In the genomic region with DNA sequence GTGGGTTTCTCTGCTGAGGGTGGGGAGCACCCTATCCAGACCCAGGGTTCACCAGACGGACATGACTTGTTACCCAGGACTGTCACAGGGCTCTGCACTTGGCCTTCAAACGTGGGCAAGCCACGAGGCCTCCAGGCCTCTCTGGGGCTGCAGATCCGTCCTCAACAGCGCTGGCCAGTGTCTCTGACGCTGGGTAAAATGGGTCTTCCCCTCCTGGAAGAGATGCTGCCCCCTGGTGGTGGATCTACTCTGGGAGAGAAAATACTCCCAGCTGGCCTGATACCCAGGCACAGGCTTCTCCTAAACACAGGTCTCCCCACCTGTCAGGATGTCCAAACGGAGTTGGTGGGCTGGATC, we compare ENCODE assay signal across 1 cellular context.
TF ChIP-seq lines count a peak whose summit lies in the region.

No MANE protein-coding gene starts in this region.

TF ChIP-seq in HepG2, 621 proteins besides CTCF, POLR2A, EP300 and RAD21 (continued from another document and continues in another):
- TF ChIP-seq, protein P1, sequence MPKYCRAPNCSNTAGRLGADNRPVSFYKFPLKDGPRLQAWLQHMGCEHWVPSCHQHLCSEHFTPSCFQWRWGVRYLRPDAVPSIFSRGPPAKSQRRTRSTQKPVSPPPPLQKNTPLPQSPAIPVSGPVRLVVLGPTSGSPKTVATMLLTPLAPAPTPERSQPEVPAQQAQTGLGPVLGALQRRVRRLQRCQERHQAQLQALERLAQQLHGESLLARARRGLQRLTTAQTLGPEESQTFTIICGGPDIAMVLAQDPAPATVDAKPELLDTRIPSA (CRISPR knock-in tag; IDR thresholded peaks at IDR 0.05; ENCODE audit: borderline replicate concordance): no peak
- TF ChIP-seq ATF7 (IDR thresholded peaks at IDR 0.05) (no peak), ATF7 (CRISPR knock-in tag; IDR thresholded peaks at IDR 0.05) (no peak), KMT2B (CRISPR knock-in tag; IDR thresholded peaks at IDR 0.05) (no peak), HOXA9 (CRISPR knock-in tag; IDR thresholded peaks at IDR 0.05; ENCODE audit: borderline replicate concordance) (no peak), GABPB1 (CRISPR knock-in tag; IDR thresholded peaks at IDR 0.05) (peak; percentile 38), ZIK1 (CRISPR knock-in tag; IDR thresholded peaks at IDR 0.05; ENCODE audit: borderline replicate concordance, low read depth) (no peak), MTA3 (CRISPR knock-in tag; IDR thresholded peaks at IDR 0.05) (no peak), STAG1 (CRISPR knock-in tag; IDR thresholded peaks at IDR 0.05) (peak; percentile 72), MTA1 (CRISPR knock-in tag; IDR thresholded peaks at IDR 0.05; ENCODE audit: borderline replicate concordance) (no peak), ZNF629 (CRISPR knock-in tag; conservative IDR thresholded peaks at IDR 0.05) (0 out of 2 replicates have a peak, but pooled peaks have one; percentile 32), ZNF768 (CRISPR knock-in tag; IDR thresholded peaks at IDR 0.05) (peak; percentile 81), KDM6A (CRISPR knock-in tag; IDR thresholded peaks at IDR 0.05; ENCODE audit: low read depth) (no peak), SP4 (CRISPR knock-in tag; IDR thresholded peaks at IDR 0.05) (no peak), CCDC6 (CRISPR knock-in tag; IDR thresholded peaks at IDR 0.05) (peak; percentile 43; the same call in 1 of the 2 replicates), ZNF260 (CRISPR knock-in tag; IDR thresholded peaks at IDR 0.05; ENCODE audit: borderline replicate concordance, low read depth) (no peak), CBX2 (IDR thresholded peaks at IDR 0.05; ENCODE audit: low read depth, low read length) (no peak), CBX2 (CRISPR knock-in tag; IDR thresholded peaks at IDR 0.05; ENCODE audit: low read depth) (no peak), TAF1 (CRISPR knock-in tag; IDR thresholded peaks at IDR 0.05) (no peak), NFYB (CRISPR knock-in tag; IDR thresholded peaks at IDR 0.05) (no peak), ZNF605 (CRISPR knock-in tag; IDR thresholded peaks at IDR 0.05) (no peak), GABPA (IDR thresholded peaks at IDR 0.05; ENCODE audit: low read depth, low read length) (no peak), GABPA (CRISPR knock-in tag; IDR thresholded peaks at IDR 0.05; ENCODE audit: low read depth) (no peak), ZNF761 (CRISPR knock-in tag; conservative IDR thresholded peaks at IDR 0.05) (no peak), POGZ (CRISPR knock-in tag; IDR thresholded peaks at IDR 0.05) (no peak), MIER2 (CRISPR knock-in tag; IDR thresholded peaks at IDR 0.05) (peak; percentile 38; the same call in 1 of the 2 replicates), SETDB1 (CRISPR knock-in tag; IDR thresholded peaks at IDR 0.05; ENCODE audit: borderline replicate concordance) (0 out of 2 replicates have a peak, but pooled peaks have one; percentile 38), CAMTA2 (CRISPR knock-in tag; IDR thresholded peaks at IDR 0.05; ENCODE audit: borderline replicate concordance) (no peak), ERF (CRISPR knock-in tag; IDR thresholded peaks at IDR 0.05) (no peak; the same call in 1 of the 2 replicates), MIER3 (CRISPR knock-in tag; IDR thresholded peaks at IDR 0.05; ENCODE audit: borderline replicate concordance) (no peak), CBX5 (CRISPR knock-in tag; IDR thresholded peaks at IDR 0.05; ENCODE audit: borderline replicate concordance) (no peak), PAF1 (CRISPR knock-in tag; IDR thresholded peaks at IDR 0.05) (no peak)
- TF ChIP-seq, protein P2, sequence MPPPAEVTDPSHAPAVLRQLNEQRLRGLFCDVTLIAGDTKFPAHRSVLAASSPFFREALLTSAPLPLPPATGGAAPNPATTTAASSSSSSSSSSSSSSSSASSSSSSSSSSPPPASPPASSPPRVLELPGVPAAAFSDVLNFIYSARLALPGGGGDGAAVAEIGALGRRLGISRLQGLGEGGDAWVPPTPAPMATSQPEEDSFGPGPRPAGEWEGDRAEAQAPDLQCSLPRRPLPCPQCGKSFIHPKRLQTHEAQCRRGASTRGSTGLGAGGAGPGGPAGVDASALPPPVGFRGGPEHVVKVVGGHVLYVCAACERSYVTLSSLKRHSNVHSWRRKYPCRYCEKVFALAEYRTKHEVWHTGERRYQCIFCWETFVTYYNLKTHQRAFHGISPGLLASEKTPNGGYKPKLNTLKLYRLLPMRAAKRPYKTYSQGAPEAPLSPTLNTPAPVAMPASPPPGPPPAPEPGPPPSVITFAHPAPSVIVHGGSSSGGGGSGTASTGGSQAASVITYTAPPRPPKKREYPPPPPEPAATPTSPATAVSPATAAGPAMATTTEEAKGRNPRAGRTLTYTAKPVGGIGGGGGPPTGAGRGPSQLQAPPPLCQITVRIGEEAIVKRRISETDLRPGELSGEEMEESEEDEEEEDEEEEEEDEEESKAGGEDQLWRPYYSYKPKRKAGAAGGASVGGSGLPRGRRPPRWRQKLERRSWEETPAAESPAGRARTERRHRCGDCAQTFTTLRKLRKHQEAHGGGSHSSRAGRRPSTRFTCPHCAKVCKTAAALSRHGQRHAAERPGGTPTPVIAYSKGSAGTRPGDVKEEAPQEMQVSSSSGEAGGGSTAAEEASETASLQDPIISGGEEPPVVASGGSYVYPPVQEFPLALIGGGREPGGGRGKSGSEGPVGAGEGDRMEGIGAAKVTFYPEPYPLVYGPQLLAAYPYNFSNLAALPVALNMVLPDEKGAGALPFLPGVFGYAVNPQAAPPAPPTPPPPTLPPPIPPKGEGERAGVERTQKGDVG (CRISPR knock-in tag; IDR thresholded peaks at IDR 0.05; ENCODE audit: borderline replicate concordance): no peak
- TF ChIP-seq, protein P3, sequence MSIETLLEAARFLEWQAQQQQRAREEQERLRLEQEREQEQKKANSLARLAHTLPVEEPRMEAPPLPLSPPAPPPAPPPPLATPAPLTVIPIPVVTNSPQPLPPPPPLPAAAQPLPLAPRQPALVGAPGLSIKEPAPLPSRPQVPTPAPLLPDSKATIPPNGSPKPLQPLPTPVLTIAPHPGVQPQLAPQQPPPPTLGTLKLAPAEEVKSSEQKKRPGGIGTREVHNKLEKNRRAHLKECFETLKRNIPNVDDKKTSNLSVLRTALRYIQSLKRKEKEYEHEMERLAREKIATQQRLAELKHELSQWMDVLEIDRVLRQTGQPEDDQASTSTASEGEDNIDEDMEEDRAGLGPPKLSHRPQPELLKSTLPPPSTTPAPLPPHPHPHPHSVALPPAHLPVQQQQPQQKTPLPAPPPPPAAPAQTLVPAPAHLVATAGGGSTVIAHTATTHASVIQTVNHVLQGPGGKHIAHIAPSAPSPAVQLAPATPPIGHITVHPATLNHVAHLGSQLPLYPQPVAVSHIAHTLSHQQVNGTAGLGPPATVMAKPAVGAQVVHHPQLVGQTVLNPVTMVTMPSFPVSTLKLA (IDR thresholded peaks at IDR 0.05): no peak
- TF ChIP-seq, protein P4, sequence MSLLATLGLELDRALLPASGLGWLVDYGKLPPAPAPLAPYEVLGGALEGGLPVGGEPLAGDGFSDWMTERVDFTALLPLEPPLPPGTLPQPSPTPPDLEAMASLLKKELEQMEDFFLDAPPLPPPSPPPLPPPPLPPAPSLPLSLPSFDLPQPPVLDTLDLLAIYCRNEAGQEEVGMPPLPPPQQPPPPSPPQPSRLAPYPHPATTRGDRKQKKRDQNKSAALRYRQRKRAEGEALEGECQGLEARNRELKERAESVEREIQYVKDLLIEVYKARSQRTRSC (CRISPR knock-in tag; IDR thresholded peaks at IDR 0.05; ENCODE audit: low read depth): no peak
- TF ChIP-seq, protein P5, sequence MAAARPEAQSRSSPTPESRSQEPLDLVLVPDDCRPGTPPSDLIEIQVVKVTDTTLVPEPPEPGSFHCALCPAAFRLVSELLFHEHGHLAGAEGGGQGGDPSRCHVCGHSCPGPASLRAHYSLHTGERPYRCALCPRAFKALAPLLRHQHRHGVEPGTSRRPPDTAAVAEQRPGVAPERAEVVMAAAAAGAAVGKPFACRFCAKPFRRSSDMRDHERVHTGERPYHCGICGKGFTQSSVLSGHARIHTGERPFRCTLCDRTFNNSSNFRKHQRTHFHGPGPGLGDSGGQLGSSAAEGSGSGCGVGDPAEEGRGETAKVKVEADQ (CRISPR knock-in tag; IDR thresholded peaks at IDR 0.05; ENCODE audit: borderline replicate concordance): no peak
- TF ChIP-seq, protein P6, sequence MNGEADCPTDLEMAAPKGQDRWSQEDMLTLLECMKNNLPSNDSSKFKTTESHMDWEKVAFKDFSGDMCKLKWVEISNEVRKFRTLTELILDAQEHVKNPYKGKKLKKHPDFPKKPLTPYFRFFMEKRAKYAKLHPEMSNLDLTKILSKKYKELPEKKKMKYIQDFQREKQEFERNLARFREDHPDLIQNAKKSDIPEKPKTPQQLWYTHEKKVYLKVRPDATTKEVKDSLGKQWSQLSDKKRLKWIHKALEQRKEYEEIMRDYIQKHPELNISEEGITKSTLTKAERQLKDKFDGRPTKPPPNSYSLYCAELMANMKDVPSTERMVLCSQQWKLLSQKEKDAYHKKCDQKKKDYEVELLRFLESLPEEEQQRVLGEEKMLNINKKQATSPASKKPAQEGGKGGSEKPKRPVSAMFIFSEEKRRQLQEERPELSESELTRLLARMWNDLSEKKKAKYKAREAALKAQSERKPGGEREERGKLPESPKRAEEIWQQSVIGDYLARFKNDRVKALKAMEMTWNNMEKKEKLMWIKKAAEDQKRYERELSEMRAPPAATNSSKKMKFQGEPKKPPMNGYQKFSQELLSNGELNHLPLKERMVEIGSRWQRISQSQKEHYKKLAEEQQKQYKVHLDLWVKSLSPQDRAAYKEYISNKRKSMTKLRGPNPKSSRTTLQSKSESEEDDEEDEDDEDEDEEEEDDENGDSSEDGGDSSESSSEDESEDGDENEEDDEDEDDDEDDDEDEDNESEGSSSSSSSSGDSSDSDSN (CRISPR knock-in tag; IDR thresholded peaks at IDR 0.05): no peak
- TF ChIP-seq, protein P7, sequence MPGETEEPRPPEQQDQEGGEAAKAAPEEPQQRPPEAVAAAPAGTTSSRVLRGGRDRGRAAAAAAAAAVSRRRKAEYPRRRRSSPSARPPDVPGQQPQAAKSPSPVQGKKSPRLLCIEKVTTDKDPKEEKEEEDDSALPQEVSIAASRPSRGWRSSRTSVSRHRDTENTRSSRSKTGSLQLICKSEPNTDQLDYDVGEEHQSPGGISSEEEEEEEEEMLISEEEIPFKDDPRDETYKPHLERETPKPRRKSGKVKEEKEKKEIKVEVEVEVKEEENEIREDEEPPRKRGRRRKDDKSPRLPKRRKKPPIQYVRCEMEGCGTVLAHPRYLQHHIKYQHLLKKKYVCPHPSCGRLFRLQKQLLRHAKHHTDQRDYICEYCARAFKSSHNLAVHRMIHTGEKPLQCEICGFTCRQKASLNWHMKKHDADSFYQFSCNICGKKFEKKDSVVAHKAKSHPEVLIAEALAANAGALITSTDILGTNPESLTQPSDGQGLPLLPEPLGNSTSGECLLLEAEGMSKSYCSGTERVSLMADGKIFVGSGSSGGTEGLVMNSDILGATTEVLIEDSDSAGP (CRISPR knock-in tag; IDR thresholded peaks at IDR 0.05; ENCODE audit: borderline replicate concordance): peak; percentile 6; the same call in 1 of the 2 replicates
- TF ChIP-seq, protein P8, sequence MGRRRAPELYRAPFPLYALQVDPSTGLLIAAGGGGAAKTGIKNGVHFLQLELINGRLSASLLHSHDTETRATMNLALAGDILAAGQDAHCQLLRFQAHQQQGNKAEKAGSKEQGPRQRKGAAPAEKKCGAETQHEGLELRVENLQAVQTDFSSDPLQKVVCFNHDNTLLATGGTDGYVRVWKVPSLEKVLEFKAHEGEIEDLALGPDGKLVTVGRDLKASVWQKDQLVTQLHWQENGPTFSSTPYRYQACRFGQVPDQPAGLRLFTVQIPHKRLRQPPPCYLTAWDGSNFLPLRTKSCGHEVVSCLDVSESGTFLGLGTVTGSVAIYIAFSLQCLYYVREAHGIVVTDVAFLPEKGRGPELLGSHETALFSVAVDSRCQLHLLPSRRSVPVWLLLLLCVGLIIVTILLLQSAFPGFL (CRISPR knock-in tag; IDR thresholded peaks at IDR 0.05): no peak
- TF ChIP-seq, protein P9, sequence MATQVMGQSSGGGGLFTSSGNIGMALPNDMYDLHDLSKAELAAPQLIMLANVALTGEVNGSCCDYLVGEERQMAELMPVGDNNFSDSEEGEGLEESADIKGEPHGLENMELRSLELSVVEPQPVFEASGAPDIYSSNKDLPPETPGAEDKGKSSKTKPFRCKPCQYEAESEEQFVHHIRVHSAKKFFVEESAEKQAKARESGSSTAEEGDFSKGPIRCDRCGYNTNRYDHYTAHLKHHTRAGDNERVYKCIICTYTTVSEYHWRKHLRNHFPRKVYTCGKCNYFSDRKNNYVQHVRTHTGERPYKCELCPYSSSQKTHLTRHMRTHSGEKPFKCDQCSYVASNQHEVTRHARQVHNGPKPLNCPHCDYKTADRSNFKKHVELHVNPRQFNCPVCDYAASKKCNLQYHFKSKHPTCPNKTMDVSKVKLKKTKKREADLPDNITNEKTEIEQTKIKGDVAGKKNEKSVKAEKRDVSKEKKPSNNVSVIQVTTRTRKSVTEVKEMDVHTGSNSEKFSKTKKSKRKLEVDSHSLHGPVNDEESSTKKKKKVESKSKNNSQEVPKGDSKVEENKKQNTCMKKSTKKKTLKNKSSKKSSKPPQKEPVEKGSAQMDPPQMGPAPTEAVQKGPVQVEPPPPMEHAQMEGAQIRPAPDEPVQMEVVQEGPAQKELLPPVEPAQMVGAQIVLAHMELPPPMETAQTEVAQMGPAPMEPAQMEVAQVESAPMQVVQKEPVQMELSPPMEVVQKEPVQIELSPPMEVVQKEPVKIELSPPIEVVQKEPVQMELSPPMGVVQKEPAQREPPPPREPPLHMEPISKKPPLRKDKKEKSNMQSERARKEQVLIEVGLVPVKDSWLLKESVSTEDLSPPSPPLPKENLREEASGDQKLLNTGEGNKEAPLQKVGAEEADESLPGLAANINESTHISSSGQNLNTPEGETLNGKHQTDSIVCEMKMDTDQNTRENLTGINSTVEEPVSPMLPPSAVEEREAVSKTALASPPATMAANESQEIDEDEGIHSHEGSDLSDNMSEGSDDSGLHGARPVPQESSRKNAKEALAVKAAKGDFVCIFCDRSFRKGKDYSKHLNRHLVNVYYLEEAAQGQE (IDR thresholded peaks at IDR 0.05; ENCODE audit: borderline replicate concordance in 1 of 2, low read depth in 1 of 2, low read length in 2 of 2): no peak
- TF ChIP-seq, protein P10, sequence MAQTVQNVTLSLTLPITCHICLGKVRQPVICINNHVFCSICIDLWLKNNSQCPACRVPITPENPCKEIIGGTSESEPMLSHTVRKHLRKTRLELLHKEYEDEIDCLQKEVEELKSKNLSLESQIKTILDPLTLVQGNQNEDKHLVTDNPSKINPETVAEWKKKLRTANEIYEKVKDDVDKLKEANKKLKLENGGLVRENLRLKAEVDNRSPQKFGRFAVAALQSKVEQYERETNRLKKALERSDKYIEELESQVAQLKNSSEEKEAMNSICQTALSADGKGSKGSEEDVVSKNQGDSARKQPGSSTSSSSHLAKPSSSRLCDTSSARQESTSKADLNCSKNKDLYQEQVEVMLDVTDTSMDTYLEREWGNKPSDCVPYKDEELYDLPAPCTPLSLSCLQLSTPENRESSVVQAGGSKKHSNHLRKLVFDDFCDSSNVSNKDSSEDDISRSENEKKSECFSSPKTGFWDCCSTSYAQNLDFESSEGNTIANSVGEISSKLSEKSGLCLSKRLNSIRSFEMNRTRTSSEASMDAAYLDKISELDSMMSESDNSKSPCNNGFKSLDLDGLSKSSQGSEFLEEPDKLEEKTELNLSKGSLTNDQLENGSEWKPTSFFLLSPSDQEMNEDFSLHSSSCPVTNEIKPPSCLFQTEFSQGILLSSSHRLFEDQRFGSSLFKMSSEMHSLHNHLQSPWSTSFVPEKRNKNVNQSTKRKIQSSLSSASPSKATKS (CRISPR knock-in tag; IDR thresholded peaks at IDR 0.05): no peak
- TF ChIP-seq, protein P11, sequence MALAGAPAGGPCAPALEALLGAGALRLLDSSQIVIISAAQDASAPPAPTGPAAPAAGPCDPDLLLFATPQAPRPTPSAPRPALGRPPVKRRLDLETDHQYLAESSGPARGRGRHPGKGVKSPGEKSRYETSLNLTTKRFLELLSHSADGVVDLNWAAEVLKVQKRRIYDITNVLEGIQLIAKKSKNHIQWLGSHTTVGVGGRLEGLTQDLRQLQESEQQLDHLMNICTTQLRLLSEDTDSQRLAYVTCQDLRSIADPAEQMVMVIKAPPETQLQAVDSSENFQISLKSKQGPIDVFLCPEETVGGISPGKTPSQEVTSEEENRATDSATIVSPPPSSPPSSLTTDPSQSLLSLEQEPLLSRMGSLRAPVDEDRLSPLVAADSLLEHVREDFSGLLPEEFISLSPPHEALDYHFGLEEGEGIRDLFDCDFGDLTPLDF (CRISPR knock-in tag; IDR thresholded peaks at IDR 0.05): no peak
